1 cellular context compared by ENCODE assay signal in the genomic region with DNA sequence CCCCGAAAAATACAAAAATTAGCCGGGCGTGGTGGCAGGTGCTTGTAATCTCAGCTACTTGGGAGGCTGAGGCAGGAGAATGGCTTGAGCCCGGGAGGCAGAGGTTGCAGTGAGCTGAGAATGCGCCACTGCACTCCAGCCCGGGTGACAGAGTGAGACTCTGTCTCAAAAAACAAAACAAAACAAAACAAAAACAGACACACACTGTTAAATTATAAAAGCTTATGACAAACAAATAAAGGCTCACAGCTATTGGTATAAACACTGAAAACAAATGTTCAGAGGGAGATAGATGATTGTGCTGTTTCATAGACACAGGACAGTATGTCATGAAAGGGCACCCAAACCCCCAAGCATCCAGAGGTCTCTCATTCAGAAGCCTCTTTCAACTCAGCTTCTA.
TF ChIP-seq lines count a peak whose summit lies in the region.

No MANE protein-coding gene starts in this region.

TF ChIP-seq in HepG2, 621 proteins besides CTCF, POLR2A, EP300 and RAD21:
- TF ChIP-seq, protein P1, sequence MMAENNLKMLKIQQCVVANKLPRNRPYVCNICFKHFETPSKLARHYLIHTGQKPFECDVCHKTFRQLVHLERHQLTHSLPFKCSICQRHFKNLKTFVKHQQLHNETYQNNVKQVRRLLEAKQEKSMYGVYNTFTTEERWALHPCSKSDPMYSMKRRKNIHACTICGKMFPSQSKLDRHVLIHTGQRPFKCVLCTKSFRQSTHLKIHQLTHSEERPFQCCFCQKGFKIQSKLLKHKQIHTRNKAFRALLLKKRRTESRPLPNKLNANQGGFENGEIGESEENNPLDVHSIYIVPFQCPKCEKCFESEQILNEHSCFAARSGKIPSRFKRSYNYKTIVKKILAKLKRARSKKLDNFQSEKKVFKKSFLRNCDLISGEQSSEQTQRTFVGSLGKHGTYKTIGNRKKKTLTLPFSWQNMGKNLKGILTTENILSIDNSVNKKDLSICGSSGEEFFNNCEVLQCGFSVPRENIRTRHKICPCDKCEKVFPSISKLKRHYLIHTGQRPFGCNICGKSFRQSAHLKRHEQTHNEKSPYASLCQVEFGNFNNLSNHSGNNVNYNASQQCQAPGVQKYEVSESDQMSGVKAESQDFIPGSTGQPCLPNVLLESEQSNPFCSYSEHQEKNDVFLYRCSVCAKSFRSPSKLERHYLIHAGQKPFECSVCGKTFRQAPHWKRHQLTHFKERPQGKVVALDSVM (CRISPR knock-in tag; IDR thresholded peaks at IDR 0.05) = peak; percentile 23; the same call in 1 of the 2 replicates
- peak; percentile 24; the same call in 1 of the 2 replicates for TF ChIP-seq ZNF687 (CRISPR knock-in tag; IDR thresholded peaks at IDR 0.05)
